In genomic region chr7:66994681-66995044, GRCh38 we compare ENCODE assay signal across 8 cellular contexts. TPM values are rescaled to one million over a fixed set of nuclear protein-coding genes. Genes with fewer than 3 reads are reported as not detected.
DNase-seq lines count a peak whose midpoint lies in the region; ATAC-seq lines count a peak whose summit lies in the region.
"Not testable (repeated sequence)": the region's sequence is repeated elsewhere in the genome, so short reads cannot be mapped to it uniquely, and the experiment has no call there.

No MANE protein-coding gene starts in this region.

- H3K4me1 ChIP-seq in neuron (ENCODE audit: insufficient read depth, low read length): not testable (repeated sequence)

- H3K27me3 ChIP-seq in H7 (ENCODE audit: control insufficient read depth, insufficient read depth, low read length); neuron (ENCODE audit: insufficient read depth, low read length): not testable (repeated sequence)

- H3K4me3 ChIP-seq in H7 (ENCODE audit: insufficient read depth, low read depth, low read length) (peak overlapping the region; percentile 71), neuron (ENCODE audit: low read length) (peak overlapping the region; percentile 71)

- peak overlapping the region; percentile 12 for H2AFZ ChIP-seq in neuron (ENCODE audit: low read depth, low read length)

- not testable (repeated sequence) for H3K9me3 Mint-ChIP-seq in activated naive CD8-positive, alpha-beta T cell (ENCODE audit: low read depth); stimulated activated naive CD8-positive, alpha-beta T cell treated with anti-CD3 and anti-CD28 coated beads, Interleukin-15, amount 100 ng/mL, for 72 hours

- DNase-seq in DMS79 treated with DMSO at 0.1 percent for 48 hours (lab: John Stamatoyannopoulos, UW) (peak; percentile 13), MV-4-11 (lab: John Stamatoyannopoulos, UW) (peak; percentile 79), SW 1271 (lab: John Stamatoyannopoulos, UW) (peak; percentile 68 to 87), glomerular endothelial cell (ENCODE audit: extremely low read depth, low read depth, low spot score) (peak; percentile 25)
- not testable (repeated sequence) for DNase-seq in H7
- DNase-seq in stimulated activated naive CD8-positive, alpha-beta T cell treated with anti-CD3 and anti-CD28 coated beads, Interleukin-15, amount 100 ng/mL, for 72 hours: peak in 1 of 2 donors; percentile 67

- peak overlapping the region; percentile 100 for H3K27ac Mint-ChIP-seq in activated naive CD8-positive, alpha-beta T cell
- H3K27ac Mint-ChIP-seq in stimulated activated naive CD8-positive, alpha-beta T cell treated with anti-CD3 and anti-CD28 coated beads, Interleukin-15, amount 100 ng/mL, for 72 hours: peak overlapping the region; percentile 99 to 100

- peak overlapping the region; percentile 100 for H3K4me3 Mint-ChIP-seq in activated naive CD8-positive, alpha-beta T cell
- peak overlapping the region; percentile 91 to 95 for H3K4me3 Mint-ChIP-seq in stimulated activated naive CD8-positive, alpha-beta T cell treated with anti-CD3 and anti-CD28 coated beads, Interleukin-15, amount 100 ng/mL, for 72 hours

- H3K9me3 ChIP-seq in neuron (ENCODE audit: low read length): not testable (repeated sequence)

- not testable (repeated sequence) for H3K36me3 ChIP-seq in H7 (replicated peaks; ENCODE audit: control insufficient read depth, insufficient read depth, low read length)
- peaks cover 16% of the 10 kb centered on the region for H3K36me3 ChIP-seq in neuron (ENCODE audit: insufficient read depth, low read length)

- peaks cover 27% of the 10 kb centered on the region for H3K4me1 Mint-ChIP-seq in activated naive CD8-positive, alpha-beta T cell (ENCODE audit: low read depth)
- H3K4me1 Mint-ChIP-seq in stimulated activated naive CD8-positive, alpha-beta T cell treated with anti-CD3 and anti-CD28 coated beads, Interleukin-15, amount 100 ng/mL, for 72 hours: peaks cover 26% of the 10 kb centered on the region

- H3K27me3 Mint-ChIP-seq in activated naive CD8-positive, alpha-beta T cell; stimulated activated naive CD8-positive, alpha-beta T cell treated with anti-CD3 and anti-CD28 coated beads, Interleukin-15, amount 100 ng/mL, for 72 hours: not testable (repeated sequence)

- H3K36me3 Mint-ChIP-seq in activated naive CD8-positive, alpha-beta T cell: not testable (repeated sequence)

- peak; percentile 76 for ATAC-seq in stimulated activated naive CD8-positive, alpha-beta T cell treated with anti-CD3 and anti-CD28 coated beads, Interleukin-15, amount 100 ng/mL, for 72 hours

RNA-seq across cellular contexts. Expression of gene SBDS, which starts 0.7 kb away (rescaled TPM):
- 21.8 and 26.5 TPM in 2 replicates for total RNA-seq in H7 (2014; rRNA removed; shearing (Covaris generic))
- 87.8 and 114 TPM in 2 replicates for total RNA-seq in glomerular endothelial cell

RNA-seq across cellular contexts. Expression of gene TYW1, which starts 2.0 kb away (rescaled TPM):
- total RNA-seq in H7 (2014; rRNA removed; shearing (Covaris generic)): 16.6 and 17.9 TPM in 2 replicates
- total RNA-seq in glomerular endothelial cell: 13.2 and 35.7 TPM in 2 replicates
